In genomic region chr13:36353001-36353400, GRCh38 we compare ENCODE assay signal across 15 cellular contexts. TPM values are rescaled to one million over a fixed set of nuclear protein-coding genes. Genes with fewer than 3 reads are reported as not detected.
DNase-seq lines count a peak whose midpoint lies in the region; ATAC-seq and TF ChIP-seq lines count a peak whose summit lies in the region.
"Had no signal": no experiment of that assay in that cellular context is flagged by ENCODE, and none has a peak within 500 bp of the region (broad histone marks: within the 10 kb centered on the region; RNA-seq: fewer than 3 reads in every experiment).

No MANE protein-coding gene starts in this region.

- no CpG with 5 or more reads among the region's 3 CpGs for WGBS in trophoblast cell (ENCODE audit: extremely low coverage, insufficient coverage, insufficient read length)

- peaks cover 8 to 11% of the 10 kb centered on the region in 2 experiments for H3K4me1 ChIP-seq in trophoblast cell (ENCODE audit: control insufficient read depth in 1 of 2, insufficient read depth in 2 of 2, low read length in 2 of 2)
- H3K4me1 ChIP-seq in upper lobe of right lung = no peaks in the 10 kb centered on the region
- H3K4me1 ChIP-seq: BE2C had no signal

- no peak overlapping the region for H2BK5ac ChIP-seq in trophoblast cell (ENCODE audit: low read depth, low read length, poor library complexity)

- BruUV-seq in Calu3 (replicated peaks; lab: Mats Ljungman, UMichigan) = no TSS peak

- no peak overlapping the region for H3K4me2 ChIP-seq in trophoblast cell (ENCODE audit: low read length)

- H3K36me3 ChIP-seq in trophoblast cell (ENCODE audit: control insufficient read depth in 1 of 2, insufficient read depth in 2 of 2, low read length in 2 of 2) (no peaks in the 10 kb centered on the region), upper lobe of right lung (no peaks in the 10 kb centered on the region)
- H3K36me3 ChIP-seq: BE2C had no signal

- no peak overlapping the region for H4K12ac ChIP-seq in trophoblast cell (ENCODE audit: low read depth, low read length)

- CTCF ChIA-PET in Calu3 (lab: Charles Lee) = no interaction called here

- no peaks in the 10 kb centered on the region for H3K4me1 Mint-ChIP-seq in Calu3 (ENCODE audit: low read depth, unreplicated experiment)
- H3K4me1 Mint-ChIP-seq: CD4-positive, alpha-beta memory T cell had no signal

- no peak overlapping the region for H3K14ac ChIP-seq in trophoblast cell (ENCODE audit: low read length)

- H3K18ac ChIP-seq in trophoblast cell (ENCODE audit: low read length) = no peak overlapping the region

- H3K9me3 Mint-ChIP-seq in Calu3 (ENCODE audit: low read depth, unreplicated experiment) = no peaks in the 10 kb centered on the region
- H3K9me3 Mint-ChIP-seq: CD4-positive, alpha-beta memory T cell had no signal

- ATAC-seq in HG02588 (IDR thresholded peaks at IDR 0.05; ENCODE audit: unreplicated experiment) = no peak
- ATAC-seq in upper lobe of right lung = no peak

- intact Hi-C loops in upper lobe of right lung (cut with DNase I) = no loop called here
- intact Hi-C loops in Calu3 (cut with micrococcal nuclease; ENCODE audit: unreplicated experiment) = no loop called here

- H2BK12ac ChIP-seq in trophoblast cell (ENCODE audit: low read length) = no peak overlapping the region

- no peaks in the 10 kb centered on the region for H3K79me2 ChIP-seq in trophoblast cell (ENCODE audit: control insufficient read depth, insufficient read depth, low read length, poor library complexity)

- no peak overlapping the region for H4K91ac ChIP-seq in trophoblast cell (ENCODE audit: low read depth, low read length)

- H3K23ac ChIP-seq in trophoblast cell (ENCODE audit: low read length) = no peak overlapping the region

- no peak overlapping the region for H3K4me3 Mint-ChIP-seq in Calu3 (ENCODE audit: low read depth, unreplicated experiment)
- H3K4me3 Mint-ChIP-seq: CD4-positive, alpha-beta memory T cell had no signal

- H2AFZ ChIP-seq in trophoblast cell (ENCODE audit: insufficient read depth, low read length, poor library complexity) = no peak overlapping the region

- DNase-seq in EH (ENCODE audit: low read depth) (peak; percentile 25), amniotic epithelial cell (ENCODE audit: low read depth) (peak; percentile 53), fibroblast of peridontal ligament (ENCODE audit: extremely low read depth) (peak; percentile 49), trophoblast cell (no peak), upper lobe of right lung (no peak), Calu3 (no peak)
- DNase-seq: BE2C; CD4-positive, alpha-beta memory T cell; DND-41; KG1; NCI-H1092; NCI-H446; NCI-H748 treated with DMSO at 0.1 percent for 48 hours; Right ventricle myocardium superior had no signal

- H4K8ac ChIP-seq in trophoblast cell (ENCODE audit: low read depth, low read length) = no peak overlapping the region

- no peak overlapping the region for H3K4me3 ChIP-seq in trophoblast cell (ENCODE audit: low read depth, low read length)
- H3K4me3 ChIP-seq in upper lobe of right lung = no peak overlapping the region

- TF ChIP-seq CTCF in upper lobe of right lung (IDR thresholded peaks at IDR 0.05) (no peak), Calu3 (IDR thresholded peaks at IDR 0.05; ENCODE audit: unreplicated experiment) (no peak)

- H2AK5ac ChIP-seq in trophoblast cell (ENCODE audit: low read length) = no peak overlapping the region

- H3K27me3 ChIP-seq in trophoblast cell (ENCODE audit: insufficient read depth, low read length) (no peaks in the 10 kb centered on the region), upper lobe of right lung (no peaks in the 10 kb centered on the region)

- no peak overlapping the region for H3K9ac ChIP-seq in trophoblast cell (ENCODE audit: low read length)

- H2BK120ac ChIP-seq in trophoblast cell (ENCODE audit: insufficient read depth, low read length, poor library complexity) = no peak overlapping the region

- H3K27ac ChIP-seq in trophoblast cell (ENCODE audit: low read depth, low read length) = peak overlapping the region; percentile 36
- H3K27ac ChIP-seq in upper lobe of right lung = no peak overlapping the region

- H3K27ac Mint-ChIP-seq in Calu3 (ENCODE audit: unreplicated experiment) = no peak overlapping the region
- H3K27ac Mint-ChIP-seq: CD4-positive, alpha-beta memory T cell had no signal

- H3K4ac ChIP-seq in trophoblast cell (ENCODE audit: low read depth, low read length) = no peak overlapping the region

- no peaks in the 10 kb centered on the region for H3K9me3 ChIP-seq in trophoblast cell (ENCODE audit: insufficient read depth, low read depth, low read length)
- H3K9me3 ChIP-seq in upper lobe of right lung = no peaks in the 10 kb centered on the region
- H3K9me3 ChIP-seq: BE2C had no signal

- H3K36me3 Mint-ChIP-seq in Calu3 (ENCODE audit: insufficient read depth, unreplicated experiment) = no peaks in the 10 kb centered on the region
- H3K36me3 Mint-ChIP-seq: CD4-positive, alpha-beta memory T cell had no signal

- no peaks in the 10 kb centered on the region for H3K27me3 Mint-ChIP-seq in Calu3 (ENCODE audit: unreplicated experiment)

- peaks cover 3% of the 10 kb centered on the region for H3K79me1 ChIP-seq in trophoblast cell (ENCODE audit: low read length)

RNA-seq across cellular contexts. Expression of gene SPART, which starts 6.8 kb away (rescaled TPM):
- 88.2 and 93.0 TPM in 2 replicates for polyA plus RNA-seq in trophoblast cell (2013)
- total RNA-seq in upper lobe of right lung (86.8 TPM), Calu3 (2022) (not detected in 2 replicates)

RNA-seq across cellular contexts. Expression of gene CCDC169, which starts 55.4 kb away (rescaled TPM):
- 2.9 and 3.9 TPM in 2 replicates for polyA plus RNA-seq in trophoblast cell (2013)
- total RNA-seq in upper lobe of right lung (0.55 TPM), Calu3 (2022) (not detected in 2 replicates)
- total RNA-seq: CD4-positive, alpha-beta memory T cell had no signal
- polyA plus RNA-seq: CD4-positive, alpha-beta memory T cell had no signal

Comparison
In these comparisons a context has a peak if more than half of its experiments do, and no peak if none do; other contexts are left out.
1. DNase-seq: peak in EH (single experiment), amniotic epithelial cell (single experiment) and fibroblast of peridontal ligament (single experiment); none in trophoblast cell (0 of 2), upper lobe of right lung (single experiment) and Calu3 (single experiment).
2. RNA of gene SPART, which starts 6.8 kb away (total RNA-seq): 86.8 TPM in upper lobe of right lung (single experiment); not detected in Calu3; every median in the first group is over 10 times any median in the second.